ENCODE assay signal across 1 cellular context in genomic region chr9:95024097-95024671, GRCh38.
TF ChIP-seq lines count a peak whose summit lies in the region.

No MANE protein-coding gene starts in this region.

TF ChIP-seq in H1, 55 proteins besides CTCF, POLR2A, EP300 and RAD21 (continued from another document):
- TF ChIP-seq SIX5 (IDR thresholded peaks at IDR 0.05; ENCODE audit: low read depth, low read length), result no peak
- no peak for TF ChIP-seq NRF1 (IDR thresholded peaks at IDR 0.05; ENCODE audit: low read depth, low read length)
- TF ChIP-seq MAX (IDR thresholded peaks at IDR 0.05), result no peak
TF ChIP-seq in H1: peak in this region for 0.
